ENCODE assay signal across 14 cellular contexts in genomic region chr7:135206887-135207738, GRCh38. TPM values are rescaled to one million over a fixed set of nuclear protein-coding genes. Genes with fewer than 3 reads are reported as not detected.
DNase-seq lines count a peak whose midpoint lies in the region; ATAC-seq and TF ChIP-seq lines count a peak whose summit lies in the region.
"Had no signal": no experiment of that assay in that cellular context is flagged by ENCODE, and none has a peak within 500 bp of the region (broad histone marks: within the 10 kb centered on the region; RNA-seq: fewer than 3 reads in every experiment).

No MANE protein-coding gene starts in this region.

- H3F3A ChIP-seq in OCI-LY1 (ENCODE audit: insufficient read depth, low read length): no peaks in the 10 kb centered on the region

- peaks cover 74% of the 10 kb centered on the region for H3K36me3 Mint-ChIP-seq in activated T-cell treated with anti-CD3 and anti-CD28 coated beads, Interleukin-2, amount 50 U/mL, for 24 hours (ENCODE audit: low read depth)
- peaks cover 12 to 44% (median 16%) of the 10 kb centered on the region in 3 donors for H3K36me3 Mint-ChIP-seq in immature natural killer cell

- no peaks in the 10 kb centered on the region for H3K9me3 ChIP-seq in OCI-LY1 (ENCODE audit: low read length)
- H3K9me3 ChIP-seq: vagina had no signal

- H3K36me3 ChIP-seq in OCI-LY1 (ENCODE audit: insufficient read depth, low read length): peaks cover 46% of the 10 kb centered on the region

- peak overlapping the region; percentile 5 for H3K4me3 Mint-ChIP-seq in activated T-cell treated with anti-CD3 and anti-CD28 coated beads, Interleukin-2, amount 50 U/mL, for 24 hours
- H3K4me3 Mint-ChIP-seq in immature natural killer cell: no peak overlapping the region

- peak overlapping the region; percentile 71 for H3K27ac Mint-ChIP-seq in activated T-cell treated with anti-CD3 and anti-CD28 coated beads, Interleukin-2, amount 50 U/mL, for 24 hours
- H3K27ac Mint-ChIP-seq in immature natural killer cell: no peak overlapping the region

- no peaks in the 10 kb centered on the region for H3K27me3 ChIP-seq in OCI-LY1 (ENCODE audit: insufficient read depth, low read length)
- H3K27me3 ChIP-seq: vagina had no signal

- no peaks in the 10 kb centered on the region for H3K27me3 Mint-ChIP-seq in activated T-cell treated with anti-CD3 and anti-CD28 coated beads, Interleukin-2, amount 50 U/mL, for 24 hours
- peaks cover 4 to 5% (median 4%) of the 10 kb centered on the region in 3 donors for H3K27me3 Mint-ChIP-seq in immature natural killer cell (ENCODE audit: low read depth in 3 of 3)

- H3K27ac ChIP-seq in OCI-LY1 (ENCODE audit: low read depth, low read length, poor library complexity, severe bottlenecking): no peak overlapping the region
- H3K27ac ChIP-seq in temporal lobe (ENCODE audit: low read depth, low read length): peak overlapping the region; percentile 12
- H3K27ac ChIP-seq: GM23248, vagina had no signal

- no peak for DNase-seq in activated T-cell treated with anti-CD3 and anti-CD28 coated beads, Interleukin-2, amount 50 U/mL, for 24 hours
- DNase-seq in activated T-cell treated with anti-CD3 and anti-CD28 coated beads for 4 hours (no peak), SKM-1 treated with dmso at 0.1 percent for 144 hours (lab: John Stamatoyannopoulos, UW; ENCODE audit: unreplicated experiment) (no peak), HuH-7 (ENCODE audit: low spot score) (no peak), immature natural killer cell (no peak)
- DNase-seq: GM23248; NCI-H2081 treated with DMSO at 0.1 percent for 48 hours; stimulated activated CD4-positive, alpha-beta T cell treated with anti-CD3 and anti-CD28 coated beads, Interleukin-12 subunit alpha, Interleukin-12 subunit beta, amount 100 ng/mL, for 4 hours had no signal

- H3K4me1 Mint-ChIP-seq in activated T-cell treated with anti-CD3 and anti-CD28 coated beads, Interleukin-2, amount 50 U/mL, for 24 hours (ENCODE audit: low read depth): peaks cover 78% of the 10 kb centered on the region
- peaks cover 19 to 51% of the 10 kb centered on the region in 2 donors for H3K4me1 Mint-ChIP-seq in immature natural killer cell

- no peak overlapping the region for H3K9ac ChIP-seq in OCI-LY1 (ENCODE audit: low read length)
- H3K9ac ChIP-seq: GM23248 had no signal

- peaks cover 61% of the 10 kb centered on the region for H3K4me1 ChIP-seq in OCI-LY1 (ENCODE audit: insufficient read depth, low read length, severe bottlenecking)

- H2AFZ ChIP-seq in OCI-LY1 (ENCODE audit: low read length): no peak overlapping the region
- H2AFZ ChIP-seq: GM23248 had no signal

- no peaks in the 10 kb centered on the region for H3K79me2 ChIP-seq in OCI-LY1 (ENCODE audit: insufficient read depth, low read length)

- no peak for TF ChIP-seq CTCF in OCI-LY1 (IDR thresholded peaks at IDR 0.05; ENCODE audit: low read length)

- H4K20me1 ChIP-seq in OCI-LY1 (ENCODE audit: insufficient read depth, low read length): no peaks in the 10 kb centered on the region

- H3K4me2 ChIP-seq in OCI-LY1 (ENCODE audit: low read length): peak overlapping the region; percentile 11; the same call in 1 of the 2 replicates

- H3K9me2 ChIP-seq in OCI-LY1 (ENCODE audit: low read depth, low read length): no peaks in the 10 kb centered on the region

- no peaks in the 10 kb centered on the region for H3K9me3 Mint-ChIP-seq in activated T-cell treated with anti-CD3 and anti-CD28 coated beads, Interleukin-2, amount 50 U/mL, for 24 hours
- H3K9me3 Mint-ChIP-seq in immature natural killer cell: no peaks in the 10 kb centered on the region

- H3K4me3 ChIP-seq in OCI-LY1 (ENCODE audit: low read depth, low read length, poor library complexity, severe bottlenecking): no peak overlapping the region
- H3K4me3 ChIP-seq: GM23248, vagina had no signal

- peak; percentile 21 for ATAC-seq in HG02840 (IDR thresholded peaks at IDR 0.05; ENCODE audit: low FRiP score, unreplicated experiment)

RNA-seq across cellular contexts. Expression of gene WDR91, which starts 4.2 kb away (rescaled TPM):
- total RNA-seq in temporal lobe: 9.1 TPM
- polyA plus RNA-seq in immature natural killer cell: 1 to 10 TPM; 2.1 to 5.8 (median 3.2) TPM

RNA-seq across cellular contexts. Expression of gene STRA8, which starts 26.5 kb away (rescaled TPM):
- total RNA-seq in temporal lobe: not detected
- polyA plus RNA-seq in immature natural killer cell: not detected
- total RNA-seq: bronchial epithelial cell, GM23248, vagina had no signal
- polyA plus RNA-seq: AG04450, GM23248 had no signal

RNA-seq across cellular contexts. Expression of gene CYREN, which starts 36.6 kb away (rescaled TPM):
- 11.1 TPM for total RNA-seq in temporal lobe
- 10 to 100 TPM; 34.8 to 54.7 (median 53.1) TPM for polyA plus RNA-seq in immature natural killer cell

RNA-seq across cellular contexts. Expression of gene TMEM140, which starts 59.2 kb away (rescaled TPM):
- total RNA-seq in temporal lobe: 0.49 TPM
- 10 to 100 TPM; 14.5 to 47.5 (median 17.6) TPM for polyA plus RNA-seq in immature natural killer cell
